ENCODE assay signal across 20 cellular contexts in the genomic region with DNA sequence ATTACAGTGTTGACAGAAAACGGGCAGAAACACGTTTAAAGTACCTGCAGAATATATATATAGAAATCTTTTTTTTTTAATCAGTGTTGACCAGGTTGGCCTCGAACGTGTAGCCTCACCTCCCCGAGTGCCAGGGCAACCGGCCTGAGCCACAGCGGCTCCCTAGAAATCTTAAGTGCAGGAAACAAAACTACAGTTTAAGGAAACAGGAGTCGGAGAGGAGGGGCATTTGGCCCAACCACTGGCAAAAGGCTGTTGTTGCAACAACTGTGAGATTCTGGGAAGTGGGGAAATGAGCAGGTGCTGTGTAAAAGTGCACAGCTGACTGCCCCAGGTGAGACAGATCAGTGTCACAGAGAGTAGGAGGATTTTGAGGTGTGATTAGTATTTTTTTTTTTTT. TPM values are rescaled to one million over a fixed set of nuclear protein-coding genes. Genes with fewer than 3 reads are reported as not detected.
A peak's percentile ranks its signal among the peaks of the same experiment; 100 is the strongest.
DNase-seq lines count a peak whose midpoint lies in the region; ATAC-seq and TF ChIP-seq lines count a peak whose summit lies in the region.
"Had no signal": no experiment of that assay in that cellular context is flagged by ENCODE, and none has a peak within 500 bp of the region (broad histone marks: within the 10 kb centered on the region; RNA-seq: fewer than 3 reads in every experiment).

No MANE protein-coding gene starts in this region.

- H3K4me2 ChIP-seq in KMS-11, result 0 out of 2 replicates have a peak overlapping the region, but pooled peaks have one; percentile 87

- H3K4me1 Mint-ChIP-seq in activated T-cell treated with anti-CD3 and anti-CD28 coated beads, Interleukin-2, amount 50 U/mL, for 72 hours (ENCODE audit: low read depth), result peaks cover 51% of the 10 kb centered on the region

- no peak for TF ChIP-seq EP300 in gastroesophageal sphincter (IDR thresholded peaks at IDR 0.05)
- no peak for TF ChIP-seq EP300 in tibial nerve (IDR thresholded peaks at IDR 0.05)

- 54% methylated on average over 7 to 8 of the region's 8 CpGs for WGBS in gastroesophageal sphincter (ENCODE audit: low coverage in 1 of 2), 2 donors
- 52 to 64% methylated on average over 8 of the region's 8 CpGs for WGBS in tibial nerve, 2 donors

- peaks cover 39% of the 10 kb centered on the region for H4K20me1 ChIP-seq in KMS-11 (ENCODE audit: insufficient read depth)

- no peaks in the 10 kb centered on the region for H3K9me3 Mint-ChIP-seq in activated T-cell treated with anti-CD3 and anti-CD28 coated beads, Interleukin-2, amount 50 U/mL, for 72 hours
- H3K9me3 Mint-ChIP-seq: activated CD4-positive, alpha-beta memory T cell treated with anti-CD3 and anti-CD28 coated beads, Interleukin-2, amount 10 ng/mL, durations not matched to agents 7 days and 5 days; stimulated activated naive CD8-positive, alpha-beta T cell treated with anti-CD3 and anti-CD28 coated beads, Interleukin-15, amount 100 ng/mL, for 72 hours; T-cell had no signal

- no peak overlapping the region for H3K9ac ChIP-seq in KMS-11

- DNase-seq in ascending aorta (ENCODE audit: low spot score in 2 of 2) (no peak), posterior vena cava (ENCODE audit: low spot score) (peak; percentile 76), NCI-H524 treated with DMSO at 0.1 percent for 48 hours (lab: John Stamatoyannopoulos, UW) (no peak), tibial nerve (ENCODE audit: low spot score in 2 of 2) (no peak)
- DNase-seq in activated T-cell treated with anti-CD3 and anti-CD28 coated beads, Interleukin-2, amount 50 U/mL, for 72 hours, result no peak
- DNase-seq in stimulated activated CD8-positive, alpha-beta memory T cell treated with anti-CD3 and anti-CD28 coated beads, Interleukin-4, amount 100 ng/mL, for 48 hours, result no peak
- DNase-seq: ACHN; activated effector memory CD4-positive, alpha-beta T cell treated with Interleukin-2 at 50 U/mL for 16 hours; IMR-90; NCI-H2029; NCI-H2227 treated with DMSO at 0.1 percent for 48 hours; SJCRH30 had no signal

- H3K9me3 ChIP-seq in ascending aorta (no peaks in the 10 kb centered on the region), gastroesophageal sphincter (no peaks in the 10 kb centered on the region), tibial nerve (no peaks in the 10 kb centered on the region)
- H3K9me3 ChIP-seq: SJCRH30, transverse colon had no signal

- no peaks in the 10 kb centered on the region for H3K27me3 ChIP-seq in KMS-11 (ENCODE audit: insufficient read depth, low read depth)
- no peaks in the 10 kb centered on the region for H3K27me3 ChIP-seq in ascending aorta
- H3K27me3 ChIP-seq in gastroesophageal sphincter, result no peaks in the 10 kb centered on the region
- no peaks in the 10 kb centered on the region for H3K27me3 ChIP-seq in tibial nerve
- H3K27me3 ChIP-seq: SJCRH30, transverse colon had no signal

- no peak for ATAC-seq in gastroesophageal sphincter
- ATAC-seq in activated T-cell treated with anti-CD3 and anti-CD28 coated beads, Interleukin-2, amount 50 U/mL, for 72 hours (replicated peaks in 1 of 2), result no peak
- ATAC-seq: activated CD4-positive, CD25-positive, alpha-beta regulatory T cell treated with anti-CD3 and anti-CD28 coated beads, Interleukin-2, amount 50 U/mL, for 24 hours; stimulated activated naive CD8-positive, alpha-beta T cell treated with anti-CD3 and anti-CD28 coated beads, Interleukin-15, amount 100 ng/mL, for 72 hours had no signal

- peaks cover 4 to 9% of the 10 kb centered on the region in 2 donors for H3K36me3 Mint-ChIP-seq in activated T-cell treated with anti-CD3 and anti-CD28 coated beads, Interleukin-2, amount 50 U/mL, for 72 hours (ENCODE audit: insufficient read depth in 2 of 2)

- no peak overlapping the region for H3K27ac ChIP-seq in KMS-11
- H3K27ac ChIP-seq in ascending aorta, result peak overlapping the region; percentile 29 to 99
- H3K27ac ChIP-seq in gastroesophageal sphincter, result peak overlapping the region in 3 of 4 donors; percentile 32 to 100 (median 99)
- H3K27ac ChIP-seq in tibial nerve, result no peak overlapping the region
- H3K27ac ChIP-seq: SJCRH30 had no signal

- H3K36me3 ChIP-seq in KMS-11 (ENCODE audit: insufficient read depth), result peaks cover 6% of the 10 kb centered on the region; the same call in 1 of the 2 replicates
- H3K36me3 ChIP-seq in ascending aorta, result peaks cover 0 to 4% of the 10 kb centered on the region in 2 donors
- peaks cover 0 to 28% of the 10 kb centered on the region in 2 donors for H3K36me3 ChIP-seq in gastroesophageal sphincter
- peaks cover 0 to 22% (median 0%) of the 10 kb centered on the region in 3 donors for H3K36me3 ChIP-seq in tibial nerve

- intact Hi-C loops in ascending aorta (cut with DNase I) (loop anchor here (10.0 kb wide), 1 partner anchor 283 kb away; the partner anchor contains the start of gene PISD), posterior vena cava (cut with DNase I) (no loop called here)

- H2AFZ ChIP-seq in KMS-11 (ENCODE audit: low read depth), result no peak overlapping the region

- TF ChIP-seq POLR2A in gastroesophageal sphincter (IDR thresholded peaks at IDR 0.05), result no peak
- no peak for TF ChIP-seq POLR2A in tibial nerve (IDR thresholded peaks at IDR 0.05)

- no peak overlapping the region for H3K4me3 Mint-ChIP-seq in activated T-cell treated with anti-CD3 and anti-CD28 coated beads, Interleukin-2, amount 50 U/mL, for 72 hours
- H3K4me3 Mint-ChIP-seq: activated CD4-positive, alpha-beta memory T cell treated with anti-CD3 and anti-CD28 coated beads, Interleukin-2, amount 10 ng/mL, durations not matched to agents 7 days and 5 days; activated naive CD8-positive, alpha-beta T cell; stimulated activated naive CD8-positive, alpha-beta T cell treated with anti-CD3 and anti-CD28 coated beads, Interleukin-15, amount 100 ng/mL, for 72 hours; T-cell had no signal

- TF ChIP-seq CTCF in KMS-11 (conservative IDR thresholded peaks at IDR 0.05; ENCODE audit: low read depth, low read length), result no peak
- no peak for TF ChIP-seq CTCF in ascending aorta (IDR thresholded peaks at IDR 0.05)
- TF ChIP-seq CTCF in gastroesophageal sphincter (IDR thresholded peaks at IDR 0.05), result no peak
- TF ChIP-seq CTCF in tibial nerve (IDR thresholded peaks at IDR 0.05), result no peak

- no peaks in the 10 kb centered on the region for H3K27me3 Mint-ChIP-seq in activated T-cell treated with anti-CD3 and anti-CD28 coated beads, Interleukin-2, amount 50 U/mL, for 72 hours (ENCODE audit: low read depth)
- H3K27me3 Mint-ChIP-seq: activated CD4-positive, alpha-beta memory T cell treated with anti-CD3 and anti-CD28 coated beads, Interleukin-2, amount 10 ng/mL, durations not matched to agents 7 days and 5 days; activated naive CD8-positive, alpha-beta T cell; stimulated activated naive CD8-positive, alpha-beta T cell treated with anti-CD3 and anti-CD28 coated beads, Interleukin-15, amount 100 ng/mL, for 72 hours; T-cell had no signal

- no peak overlapping the region for H3K4me3 ChIP-seq in KMS-11 (IDR thresholded peaks at IDR 0.05; ENCODE audit: insufficient read depth, low read depth, low read length)
- H3K4me3 ChIP-seq in ascending aorta, result no peak overlapping the region
- H3K4me3 ChIP-seq in gastroesophageal sphincter, result no peak overlapping the region
- H3K4me3 ChIP-seq in tibial nerve, result no peak overlapping the region
- H3K4me3 ChIP-seq: SJCRH30, transverse colon had no signal

- H3K4me1 ChIP-seq in KMS-11 (ENCODE audit: low read depth, poor library complexity, severe bottlenecking) (peaks cover 35% of the 10 kb centered on the region), ascending aorta (peaks cover 11 to 31% of the 10 kb centered on the region in 2 donors), gastroesophageal sphincter (peaks cover 7 to 78% (median 48%) of the 10 kb centered on the region in 3 donors), tibial nerve (peaks cover 0 to 69% (median 51%) of the 10 kb centered on the region in 4 donors)

- no peak overlapping the region for H3K27ac Mint-ChIP-seq in activated T-cell treated with anti-CD3 and anti-CD28 coated beads, Interleukin-2, amount 50 U/mL, for 72 hours
- H3K27ac Mint-ChIP-seq: stimulated activated naive CD8-positive, alpha-beta T cell treated with anti-CD3 and anti-CD28 coated beads, Interleukin-15, amount 100 ng/mL, for 72 hours had no signal

- peaks cover 83% of the 10 kb centered on the region for H3K79me2 ChIP-seq in KMS-11 (ENCODE audit: insufficient read depth, low read depth)

RNA-seq across cellular contexts. Expression of gene YWHAH, which starts 3.7 kb away (rescaled TPM):
- 139 TPM for total RNA-seq in ascending aorta
- 100 to 1,000 TPM; 127 to 263 (median 169) TPM for total RNA-seq in gastroesophageal sphincter
- 100 to 1,000 TPM; 425 to 833 TPM for total RNA-seq in posterior vena cava
- 10 to 100 TPM; 74.2 to 76.8 TPM for total RNA-seq in activated T-cell treated with anti-CD3 and anti-CD28 coated beads, Interleukin-2, amount 50 U/mL, for 72 hours
- 100 to 1,000 TPM in 1 of 4 donors, 10 to 100 TPM in 3; 66.3 to 102 (median 98.0) TPM for total RNA-seq in tibial nerve

Comparison
In these comparisons a context has a peak if more than half of its experiments do, and no peak if none do; other contexts are left out.
1. H3K27ac ChIP-seq: peak in ascending aorta (2 of 2) and gastroesophageal sphincter (3 of 4); none in KMS-11 (single experiment) and tibial nerve (0 of 4).